8 cellular contexts compared by ENCODE assay signal in the genomic region with DNA sequence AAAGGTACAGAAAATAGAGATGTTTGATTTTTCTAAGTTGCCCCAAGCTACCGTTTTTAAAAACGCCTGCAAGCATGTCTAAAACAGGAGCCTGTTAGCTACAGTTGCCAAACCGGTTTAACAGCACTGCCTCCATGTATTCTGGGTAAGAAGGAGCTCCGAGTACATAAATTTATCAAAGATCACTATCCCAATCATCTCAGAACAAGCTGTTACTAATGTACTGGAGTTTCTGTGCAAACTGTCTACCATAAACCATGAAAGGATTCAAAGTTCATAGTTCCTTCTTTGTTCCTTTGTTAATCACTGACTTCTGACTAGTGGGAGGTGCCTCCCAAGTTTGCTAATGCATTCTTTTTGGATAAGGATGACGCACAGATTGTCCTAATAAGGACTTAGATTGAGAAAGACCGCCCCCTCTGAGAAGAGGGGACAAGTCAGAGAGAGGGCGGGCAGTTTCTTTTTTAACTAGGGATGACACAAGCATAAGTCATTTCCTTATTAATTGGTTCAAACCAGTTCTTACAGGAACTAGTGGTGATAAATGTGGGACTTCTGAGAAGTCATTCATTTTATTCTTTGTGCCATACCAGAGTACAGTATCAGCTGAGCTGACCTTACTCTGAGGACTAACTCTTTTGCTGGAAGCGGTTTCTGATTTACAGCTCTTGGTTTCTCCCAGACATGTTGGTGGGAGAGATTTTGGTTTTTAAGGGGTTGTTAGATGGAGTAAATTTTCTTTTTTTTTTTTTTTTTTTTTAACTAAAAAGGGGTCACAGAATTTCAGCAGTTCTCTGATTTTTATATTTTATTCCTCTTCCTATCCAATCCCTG. TPM values are rescaled to one million over a fixed set of nuclear protein-coding genes. Genes with fewer than 3 reads are reported as not detected.
A peak's percentile ranks its signal among the peaks of the same experiment; 100 is the strongest.
DNase-seq lines count a peak whose midpoint lies in the region; ATAC-seq and TF ChIP-seq lines count a peak whose summit lies in the region.

No MANE protein-coding gene starts in this region.

- peak overlapping the region; percentile 95 for H3K27ac ChIP-seq in HUES6 (ENCODE audit: low read depth, low read length)
- peak overlapping the region; percentile 100 for H3K27ac ChIP-seq in RWPE2 (ENCODE audit: poor library complexity, severe bottlenecking)
- peak overlapping the region; percentile 83 to 99 (median 96) for H3K27ac ChIP-seq in adrenal gland
- H3K27ac ChIP-seq in heart right ventricle = peak overlapping the region; percentile 73 to 97 (median 90)
- H3K27ac ChIP-seq in prostate gland = peak overlapping the region; percentile 96 to 99

- peak; percentile 88 to 92 for TF ChIP-seq POLR2A in adrenal gland (IDR thresholded peaks at IDR 0.05)
- TF ChIP-seq POLR2A in prostate gland (IDR thresholded peaks at IDR 0.05) = peak; percentile 82

- intact Hi-C loops in adrenal gland (cut with DNase I) = loop anchor here in 1 of 2 donors (10.0 kb wide), 1 partner anchor 73 kb away; no protein-coding TSS in a partner anchor
- intact Hi-C loops in heart right ventricle (cut with DNase I) = loop anchor here in 5 of 10 donors (2.0 to 10.0 kb wide), 3 partner anchors 53 to 85 kb away; no protein-coding TSS in a partner anchor
- intact Hi-C loops in prostate gland (cut with DNase I) = loop anchor here (5.0 kb wide), 2 partner anchors 85 to 505 kb away; a partner anchor contains a TSS

- TF ChIP-seq CTCF in RWPE2 (IDR thresholded peaks at IDR 0.05; ENCODE audit: poor library complexity, severe bottlenecking) (no peak), adrenal gland (IDR thresholded peaks at IDR 0.05) (no peak), heart right ventricle (IDR thresholded peaks at IDR 0.05) (peak in 1 of 9 donors; percentile 11), prostate gland (IDR thresholded peaks at IDR 0.05) (peak in 2 of 4 experiments; percentile 6 to 26)

- DNase-seq in GF-D8 (lab: John Stamatoyannopoulos, UW) (peak; percentile 99), RWPE2 (ENCODE audit: low spot score) (peak; percentile 86), adrenal gland (peak; percentile 71 to 94 (median 86)), heart right ventricle (peak in 1 of 2 donors; percentile 89), prostate gland (ENCODE audit: low spot score) (peak; percentile 92), occipital lobe (lab: John Stamatoyannopoulos, UW) (no peak)

- ATAC-seq in GM21619 (IDR thresholded peaks at IDR 0.05; ENCODE audit: unreplicated experiment) = peak; percentile 76
- ATAC-seq in RWPE2 (ENCODE audit: low read depth) = peak; percentile 53
- peak; percentile 93 to 96 (median 94) for ATAC-seq in heart right ventricle

- H3K9me3 ChIP-seq in HUES6 (ENCODE audit: control insufficient read depth, insufficient read depth, low read depth, low read length) (no peaks in the 10 kb centered on the region), RWPE2 (ENCODE audit: severe bottlenecking) (no peaks in the 10 kb centered on the region), adrenal gland (replicated peaks in 1 of 3) (no peaks in the 10 kb centered on the region), heart right ventricle (no peaks in the 10 kb centered on the region), prostate gland (no peaks in the 10 kb centered on the region)

- H3K36me3 ChIP-seq in HUES6 (ENCODE audit: control insufficient read depth, insufficient read depth, low read length) = peaks cover 36% of the 10 kb centered on the region
- H3K36me3 ChIP-seq in RWPE2 (ENCODE audit: low read depth) = peaks cover 42% of the 10 kb centered on the region
- H3K36me3 ChIP-seq in adrenal gland (replicated peaks in 1 of 2) = peaks cover 0 to 27% of the 10 kb centered on the region in 2 donors
- peaks cover 0 to 47% (median 3%) of the 10 kb centered on the region in 9 donors for H3K36me3 ChIP-seq in heart right ventricle
- no peaks in the 10 kb centered on the region for H3K36me3 ChIP-seq in prostate gland

- H3K4me1 ChIP-seq in HUES6 (ENCODE audit: control insufficient read depth, insufficient read depth, low read length) = peaks cover 15% of the 10 kb centered on the region; the same call in 1 of the 2 replicates
- peaks cover 19% of the 10 kb centered on the region for H3K4me1 ChIP-seq in RWPE2 (ENCODE audit: insufficient read depth, poor library complexity, severe bottlenecking)
- peaks cover 9 to 21% of the 10 kb centered on the region in 2 donors for H3K4me1 ChIP-seq in adrenal gland (replicated peaks in 1 of 2)
- peaks cover 0 to 40% (median 32%) of the 10 kb centered on the region in 9 donors for H3K4me1 ChIP-seq in heart right ventricle
- no peaks in the 10 kb centered on the region for H3K4me1 ChIP-seq in prostate gland (replicated peaks)

- peak overlapping the region; percentile 98 for H3K9ac ChIP-seq in HUES6 (ENCODE audit: low read length)

- WGBS in adrenal gland, 4 donors = 2 to 9% (median 4%) methylated on average over 8 of the region's 8 CpGs
- 4 to 7% methylated on average over 8 of the region's 8 CpGs for WGBS in heart right ventricle, 2 donors
- 1% methylated on average over 8 of the region's 8 CpGs for WGBS in prostate gland

- H3K27me3 ChIP-seq in HUES6 (ENCODE audit: control insufficient read depth, insufficient read depth, low read length) (no peaks in the 10 kb centered on the region), RWPE2 (ENCODE audit: insufficient read depth, poor library complexity, severe bottlenecking) (no peaks in the 10 kb centered on the region), adrenal gland (no peaks in the 10 kb centered on the region), heart right ventricle (no peaks in the 10 kb centered on the region), prostate gland (replicated peaks; ENCODE audit: insufficient read depth) (no peaks in the 10 kb centered on the region)

- H3K4me3 ChIP-seq in HUES6 (ENCODE audit: low read depth, low read length) = peak overlapping the region; percentile 87
- H3K4me3 ChIP-seq in RWPE2 (ENCODE audit: severe bottlenecking) = peak overlapping the region; percentile 68
- H3K4me3 ChIP-seq in adrenal gland = peak overlapping the region in 2 of 4 donors; percentile 38 to 81
- H3K4me3 ChIP-seq in heart right ventricle = peak overlapping the region; percentile 23 to 68 (median 58)
- H3K4me3 ChIP-seq in prostate gland = peak overlapping the region; percentile 46 to 67

RNA-seq across cellular contexts. Expression of a gene that starts 55.2 kb away (rescaled TPM):
- total RNA-seq in adrenal gland (10 to 100 TPM in 3 of 8 donors, 1 to 10 TPM in 5; 3.1 to 14.1 (median 7.7) TPM), heart right ventricle (10 to 100 TPM in 1 of 10 donors, 1 to 10 TPM in 9; 4.0 to 10.1 (median 6.6) TPM), prostate gland (10 to 100 TPM; 13.3 to 22.5 TPM), occipital lobe (9.8 TPM)
- polyA plus RNA-seq in adrenal gland (10 to 100 TPM in 1 of 3 donors, 1 to 10 TPM in 2; 6.0 to 10.2 (median 7.1) TPM), heart right ventricle (10 to 100 TPM in 1 of 2 donors, 1 to 10 TPM in 1; 4.1 to 10.4 TPM)

RNA-seq across cellular contexts. Expression of a gene that starts 55.3 kb away (rescaled TPM):
- total RNA-seq in adrenal gland (10 to 100 TPM; 20.9 to 49.0 (median 38.2) TPM), heart right ventricle (10 to 100 TPM; 19.6 to 30.4 (median 25.6) TPM), prostate gland (10 to 100 TPM; 28.2 to 38.1 TPM), occipital lobe (50.1 TPM)
- polyA plus RNA-seq in adrenal gland (10 to 100 TPM; 13.2 to 37.4 (median 16.7) TPM), heart right ventricle (10 to 100 TPM in 1 of 2 donors, 1 to 10 TPM in 1; 5.1 to 11.2 TPM)
